10 cellular contexts compared by ENCODE assay signal in the genomic region with DNA sequence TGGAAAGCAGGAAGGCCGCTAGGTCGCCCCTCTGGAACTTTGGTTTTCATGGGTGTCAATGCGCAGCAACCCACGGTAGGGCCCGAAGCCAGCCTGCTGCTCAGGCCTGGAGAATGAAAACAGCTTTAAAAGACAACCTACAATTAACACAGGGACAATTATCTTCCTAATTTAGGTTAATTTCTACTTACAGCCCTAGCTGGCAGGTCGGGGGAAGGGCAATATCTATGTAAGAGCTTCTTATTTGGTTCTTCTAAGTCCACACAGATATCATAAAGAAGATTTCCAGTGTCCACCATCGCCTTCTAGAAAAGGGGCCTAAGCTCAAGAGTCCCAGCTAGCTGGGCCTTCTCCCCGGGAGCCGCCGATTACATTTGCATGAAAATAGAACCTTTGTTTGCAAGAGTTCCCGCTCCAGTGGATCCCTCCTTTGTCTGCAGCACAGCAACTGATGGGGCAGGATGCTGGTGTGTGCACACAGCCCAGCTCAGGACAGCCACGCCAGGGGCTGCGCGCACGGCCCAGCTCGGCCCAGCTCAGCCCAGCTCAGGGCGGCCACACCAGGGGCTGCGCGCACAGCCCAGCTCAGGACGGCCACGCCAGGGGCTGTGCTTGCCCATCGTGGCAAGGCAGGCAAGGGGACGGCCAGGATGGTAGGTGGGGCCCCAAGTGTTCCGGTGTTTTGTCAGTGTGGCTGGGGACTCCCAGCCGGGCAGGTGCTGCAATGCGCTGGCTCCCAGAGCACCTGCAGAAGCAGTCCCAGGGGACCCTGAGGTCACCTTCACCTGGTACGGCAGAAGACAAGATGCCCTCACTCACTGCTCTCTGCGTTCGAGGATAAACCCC.
DNase-seq lines count a peak whose midpoint lies in the region; ATAC-seq, FAIRE-seq and TF ChIP-seq lines count a peak whose summit lies in the region.
"Had no signal": no experiment of that assay in that cellular context is flagged by ENCODE, and none has a peak within 500 bp of the region (broad histone marks: within the 10 kb centered on the region; RNA-seq: fewer than 3 reads in every experiment).

No MANE protein-coding gene starts in this region.

- in situ Hi-C loops in GM13977 (cut with MboI; ENCODE audit: low pct_unique_long_range_greater_than_20kb, low sequenced_read_pairs, unreplicated experiment) = no loop called here

- peaks cover 17% of the 10 kb centered on the region for H4K20me1 ChIP-seq in astrocyte (ENCODE audit: insufficient read depth, low read length)
- H4K20me1 ChIP-seq in keratinocyte (ENCODE audit: control insufficient read depth, extremely low read depth, insufficient read depth, low read length) = peaks cover 7% of the 10 kb centered on the region

- no peak overlapping the region for H3K9ac ChIP-seq in astrocyte (ENCODE audit: low read length)
- H3K9ac ChIP-seq in keratinocyte (ENCODE audit: control insufficient read depth, extremely low read depth, insufficient read depth, low read length) = peak overlapping the region; percentile 64
- no peak overlapping the region for H3K9ac ChIP-seq in subcutaneous abdominal adipose tissue (ENCODE audit: low read length in 5 of 5)

- H3K27ac ChIP-seq in astrocyte (ENCODE audit: low read depth, low read length) (no peak overlapping the region), keratinocyte (ENCODE audit: control insufficient read depth, insufficient read depth, low read length) (peak overlapping the region; percentile 55), subcutaneous abdominal adipose tissue (ENCODE audit: low read depth, low read length) (peak overlapping the region; percentile 30)
- H3K27ac ChIP-seq: SK-N-MC had no signal

- H3K4me3 Mint-ChIP-seq in astrocyte (ENCODE audit: unreplicated experiment) = no peak overlapping the region
- H3K4me3 Mint-ChIP-seq: stimulated activated naive CD8-positive, alpha-beta T cell treated with anti-CD3 and anti-CD28 coated beads, Interleukin-15, Interleukin-2, amounts not matched to agents 100 ng/mL and 50 ng/mL, for 24 hours had no signal

- peaks cover 16% of the 10 kb centered on the region for H3K79me2 ChIP-seq in astrocyte (ENCODE audit: insufficient read depth, low read length)
- peaks cover 4% of the 10 kb centered on the region for H3K79me2 ChIP-seq in keratinocyte (ENCODE audit: control insufficient read depth, insufficient read depth, low read length)

- TF ChIP-seq CTCF in astrocyte (IDR thresholded peaks at IDR 0.05; ENCODE audit: insufficient read depth, low read depth, low read length) (no peak), keratinocyte (optimal IDR thresholded peaks at IDR 0.05 in 1 of 3, IDR thresholded peaks at IDR 0.05 in 1 of 3, conservative IDR thresholded peaks at IDR 0.05 in 1 of 3; ENCODE audit: extremely low read depth in 1 of 3, insufficient read depth in 2 of 3, low read length in 3 of 3) (no peak), GM13977 (IDR thresholded peaks at IDR 0.05; ENCODE audit: extremely low read depth, insufficient read depth, missing control alignments) (no peak)

- peaks cover 5% of the 10 kb centered on the region for H3K27me3 Mint-ChIP-seq in astrocyte (ENCODE audit: low read depth, unreplicated experiment)

- peak overlapping the region; percentile 36 for H3K4me2 ChIP-seq in astrocyte (ENCODE audit: low read length)
- H3K4me2 ChIP-seq in keratinocyte (ENCODE audit: control insufficient read depth, extremely low read depth, insufficient read depth, low read depth, low read length) = no peak overlapping the region

- H3K9me1 ChIP-seq in keratinocyte (ENCODE audit: control insufficient read depth, extremely low read depth, insufficient read depth, low read length) = peaks cover 2% of the 10 kb centered on the region

- FAIRE-seq in astrocyte (lab: Jason Lieb, UNC) (no peak), keratinocyte (lab: Jason Lieb, UNC) (no peak)

- H3K9me3 ChIP-seq in astrocyte (ENCODE audit: insufficient read depth, low read depth, low read length) (no peaks in the 10 kb centered on the region), keratinocyte (ENCODE audit: control insufficient read depth, low read depth, low read length) (no peaks in the 10 kb centered on the region), subcutaneous abdominal adipose tissue (ENCODE audit: control insufficient read depth in 5 of 5, low read length in 5 of 5) (no peaks in the 10 kb centered on the region)

- H3K4me1 ChIP-seq in astrocyte (ENCODE audit: insufficient read depth, low read length) = peaks cover 5% of the 10 kb centered on the region
- H3K4me1 ChIP-seq in keratinocyte (ENCODE audit: control insufficient read depth, extremely low read depth, insufficient read depth, low read length) = peaks cover 12% of the 10 kb centered on the region
- peaks cover 4 to 45% (median 23%) of the 10 kb centered on the region in 5 donors for H3K4me1 ChIP-seq in subcutaneous abdominal adipose tissue (ENCODE audit: control insufficient read depth in 5 of 5, insufficient read depth in 5 of 5, low read length in 5 of 5)

- DNase-seq in NCI-H1092 treated with DMSO at 0.1 percent for 48 hours (lab: John Stamatoyannopoulos, UW) = peak; percentile 21
- DNase-seq in astrocyte (ENCODE audit: low read depth) = no peak
- no peak for DNase-seq in keratinocyte (ENCODE audit: low read depth, low spot score)
- no peak for DNase-seq in 8988T
- DNase-seq in CD1c-positive myeloid dendritic cell (ENCODE audit: extremely low spot score) = no peak
- DNase-seq in GM13977 (ENCODE audit: low spot score) = no peak

- dilution Hi-C loops in keratinocyte (cut with MboI; ENCODE audit: extremely low pct_ligation_motif_present, low sequenced_read_pairs) = no loop called here

- no peak overlapping the region for H3K4me3 ChIP-seq in astrocyte (ENCODE audit: insufficient read depth, low read depth, low read length)
- H3K4me3 ChIP-seq in keratinocyte (ENCODE audit: control insufficient read depth in 2 of 3, extremely low read depth in 1 of 3, insufficient read depth in 2 of 3, low read depth in 1 of 3, low read length in 3 of 3) = no peak overlapping the region
- no peak overlapping the region for H3K4me3 ChIP-seq in subcutaneous abdominal adipose tissue (ENCODE audit: low read depth in 1 of 5, low read length in 5 of 5)
- H3K4me3 ChIP-seq: SK-N-MC had no signal

- no peaks in the 10 kb centered on the region for H3K36me3 ChIP-seq in astrocyte (ENCODE audit: insufficient read depth, low read length)
- no peaks in the 10 kb centered on the region for H3K36me3 ChIP-seq in keratinocyte (ENCODE audit: control insufficient read depth in 2 of 2, extremely low read depth in 1 of 2, insufficient read depth in 2 of 2, low read length in 2 of 2)
- no peaks in the 10 kb centered on the region for H3K36me3 ChIP-seq in subcutaneous abdominal adipose tissue (ENCODE audit: control insufficient read depth in 5 of 5, insufficient read depth in 5 of 5, low read length in 5 of 5)

- no peak for ATAC-seq in HG02870 (IDR thresholded peaks at IDR 0.05; ENCODE audit: unreplicated experiment)

- no peak overlapping the region for H3K27ac Mint-ChIP-seq in astrocyte (ENCODE audit: unreplicated experiment)
- H3K27ac Mint-ChIP-seq: stimulated activated naive CD8-positive, alpha-beta T cell treated with anti-CD3 and anti-CD28 coated beads, Interleukin-15, Interleukin-2, amounts not matched to agents 100 ng/mL and 50 ng/mL, for 24 hours had no signal

- H3K4me1 Mint-ChIP-seq in astrocyte (ENCODE audit: low read depth, unreplicated experiment) = peaks cover 32% of the 10 kb centered on the region

- H3K27me3 ChIP-seq in astrocyte (ENCODE audit: insufficient read depth, low read length) (no peaks in the 10 kb centered on the region), keratinocyte (ENCODE audit: control insufficient read depth, extremely low read depth, insufficient read depth, low read length) (no peaks in the 10 kb centered on the region), subcutaneous abdominal adipose tissue (ENCODE audit: control insufficient read depth in 5 of 5, insufficient read depth in 4 of 5, low read length in 5 of 5) (no peaks in the 10 kb centered on the region)

- H2AFZ ChIP-seq in astrocyte (ENCODE audit: low read depth, low read length) = no peak overlapping the region
- no peak overlapping the region for H2AFZ ChIP-seq in keratinocyte (ENCODE audit: control insufficient read depth, low read length)

- peaks cover 2% of the 10 kb centered on the region for H3K36me3 Mint-ChIP-seq in astrocyte (ENCODE audit: low read depth, unreplicated experiment)

- H3K9me3 Mint-ChIP-seq in astrocyte (ENCODE audit: unreplicated experiment) = no peaks in the 10 kb centered on the region
- H3K9me3 Mint-ChIP-seq: stimulated activated naive CD8-positive, alpha-beta T cell treated with anti-CD3 and anti-CD28 coated beads, Interleukin-15, Interleukin-2, amounts not matched to agents 100 ng/mL and 50 ng/mL, for 24 hours had no signal
